Comparison of ENCODE assay signal across 8 cellular contexts in the genomic region with DNA sequence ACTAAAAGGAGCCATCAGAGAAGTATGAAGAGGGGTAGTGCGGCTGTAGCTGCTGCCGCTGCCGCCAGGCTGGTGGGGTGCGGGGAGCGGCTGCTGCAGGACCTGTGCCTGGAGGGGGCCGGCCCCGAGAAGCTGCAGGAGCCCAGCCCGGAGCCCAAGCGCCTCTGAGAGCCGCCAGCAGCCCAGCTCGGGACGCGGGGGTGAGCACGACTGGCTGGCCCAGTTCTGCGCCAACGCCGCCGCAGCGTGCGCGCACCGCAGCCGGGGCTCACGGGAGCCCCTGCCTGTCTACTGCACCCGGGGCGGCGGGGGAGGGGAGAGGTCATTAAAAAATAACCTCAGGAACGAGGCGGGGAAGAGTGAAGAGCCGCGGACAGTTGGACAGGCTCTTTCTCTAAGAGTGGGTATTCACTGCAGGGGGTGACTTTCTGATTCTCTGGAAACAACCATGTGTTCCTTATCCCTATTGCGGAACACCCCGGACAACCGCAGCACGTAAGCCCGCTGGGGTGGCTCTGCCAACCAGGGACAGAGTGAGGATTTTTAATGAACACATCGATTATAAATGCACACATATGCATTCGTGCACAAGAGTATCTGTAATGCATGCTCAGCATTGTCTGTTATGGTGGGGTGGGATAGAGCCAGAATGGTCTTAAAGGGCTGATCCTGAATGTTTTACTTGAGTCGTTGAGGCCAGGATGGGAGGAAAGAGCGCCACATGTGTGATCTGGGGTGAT. TPM values are rescaled to one million over a fixed set of nuclear protein-coding genes. Genes with fewer than 3 reads are reported as not detected.
DNase-seq lines count a peak whose midpoint lies in the region; ATAC-seq and TF ChIP-seq lines count a peak whose summit lies in the region.

No MANE protein-coding gene starts in this region.

- H3K27me3 Mint-ChIP-seq in activated CD4-positive, alpha-beta T cell treated with anti-CD3 and anti-CD28 coated beads, Interleukin-2, amount 10 ng/mL, durations not matched to agents 24 days and 14 days: peaks cover 46% of the 10 kb centered on the region

- TF ChIP-seq CTCF in osteoblast (IDR thresholded peaks at IDR 0.05; ENCODE audit: extremely low read depth, low read depth, low read length): no peak

- H3K27ac Mint-ChIP-seq in activated CD4-positive, alpha-beta T cell treated with anti-CD3 and anti-CD28 coated beads, Interleukin-2, amount 10 ng/mL, durations not matched to agents 24 days and 14 days: no peak overlapping the region

- H3K79me2 ChIP-seq in osteoblast (ENCODE audit: insufficient read depth, low read length): no peaks in the 10 kb centered on the region

- H3K4me1 ChIP-seq in osteoblast (ENCODE audit: insufficient read depth, low read length): no peaks in the 10 kb centered on the region

- no peaks in the 10 kb centered on the region for H3K36me3 Mint-ChIP-seq in activated CD4-positive, alpha-beta T cell treated with anti-CD3 and anti-CD28 coated beads, Interleukin-2, amount 10 ng/mL, durations not matched to agents 24 days and 14 days (ENCODE audit: low read depth)

- H3K27ac ChIP-seq in osteoblast (ENCODE audit: low read depth, low read length): no peak overlapping the region

- DNase-seq in activated CD4-positive, alpha-beta T cell treated with anti-CD3 and anti-CD28 coated beads, Interleukin-2, amount 10 ng/mL, durations not matched to agents 24 days and 14 days: peak; percentile 61
- no peak for DNase-seq in activated CD4-positive, alpha-beta T cell treated with anti-CD3 and anti-CD28 coated beads for 4 hours
- peak; percentile 24 for DNase-seq in activated CD8-positive, alpha-beta memory T cell treated with anti-CD3 and anti-CD28 coated beads, Interleukin-2, amount 50 U/mL, for 4 hours
- DNase-seq in globus pallidus (ENCODE audit: low spot score) (peak; percentile 45), osteoblast (ENCODE audit: insufficient read length, low spot score, missing footprints) (no peak), AML-193 (lab: John Stamatoyannopoulos, UW) (no peak)

- H3K9me3 ChIP-seq in osteoblast (ENCODE audit: low read depth, low read length): no peaks in the 10 kb centered on the region

- H2AFZ ChIP-seq in osteoblast (ENCODE audit: low read length): no peak overlapping the region

- no peaks in the 10 kb centered on the region for H3K27me3 ChIP-seq in osteoblast (ENCODE audit: insufficient read depth, low read length)

- no peaks in the 10 kb centered on the region for H3K9me3 Mint-ChIP-seq in activated CD4-positive, alpha-beta T cell treated with anti-CD3 and anti-CD28 coated beads, Interleukin-2, amount 10 ng/mL, durations not matched to agents 24 days and 14 days

- H4K20me1 ChIP-seq in osteoblast (ENCODE audit: insufficient read depth, low read length): no peaks in the 10 kb centered on the region

- H3K36me3 ChIP-seq in osteoblast (ENCODE audit: insufficient read depth, low read length): no peaks in the 10 kb centered on the region

- intact Hi-C loops in activated CD4-positive, alpha-beta T cell treated with anti-CD3 and anti-CD28 coated beads, Interleukin-2, amount 10 ng/mL, durations not matched to agents 24 days and 14 days (cut with micrococcal nuclease): loop anchor here (5.0 kb wide), 1 partner anchor 35 kb away; no protein-coding TSS in a partner anchor

- H3K4me3 ChIP-seq in osteoblast (ENCODE audit: insufficient read depth, low read length): peak overlapping the region; percentile 12

- peak; percentile 42 for ATAC-seq in HG03066 (IDR thresholded peaks at IDR 0.05; ENCODE audit: low read depth, unreplicated experiment)
- no peak for ATAC-seq in GM18870 (IDR thresholded peaks at IDR 0.05; ENCODE audit: unreplicated experiment)

- peak overlapping the region; percentile 84 for H3K4me3 Mint-ChIP-seq in activated CD4-positive, alpha-beta T cell treated with anti-CD3 and anti-CD28 coated beads, Interleukin-2, amount 10 ng/mL, durations not matched to agents 24 days and 14 days

- peaks cover 12% of the 10 kb centered on the region for H3K4me1 Mint-ChIP-seq in activated CD4-positive, alpha-beta T cell treated with anti-CD3 and anti-CD28 coated beads, Interleukin-2, amount 10 ng/mL, durations not matched to agents 24 days and 14 days

- H3K4me2 ChIP-seq in osteoblast (ENCODE audit: insufficient read depth, low read length): peak overlapping the region; percentile 34

RNA-seq across cellular contexts. Expression of a gene that starts 0.5 kb away (rescaled TPM):
- total RNA-seq in activated CD4-positive, alpha-beta T cell treated with anti-CD3 and anti-CD28 coated beads, Interleukin-2, amount 10 ng/mL, durations not matched to agents 24 days and 14 days: 1.4 and 2.0 TPM in 2 replicates
- 0.36 and 0.88 TPM in 2 replicates for total RNA-seq in osteoblast

RNA-seq across cellular contexts. Expression of a gene that starts 41.2 kb away (rescaled TPM):
- total RNA-seq in activated CD4-positive, alpha-beta T cell treated with anti-CD3 and anti-CD28 coated beads, Interleukin-2, amount 10 ng/mL, durations not matched to agents 24 days and 14 days: 17.2 and 19.1 TPM in 2 replicates
- total RNA-seq in osteoblast: 11.5 and 13.4 TPM in 2 replicates

Comparison
In these comparisons a context has a peak if more than half of its experiments do, and no peak if none do; other contexts are left out.
1. DNase-seq: peak in activated CD4-positive, alpha-beta T cell treated with anti-CD3 and anti-CD28 coated beads, Interleukin-2, amount 10 ng/mL, durations not matched to agents 24 days and 14 days (single experiment), activated CD8-positive, alpha-beta memory T cell treated with anti-CD3 and anti-CD28 coated beads, Interleukin-2, amount 50 U/mL, for 4 hours (single experiment) and globus pallidus (single experiment); none in activated CD4-positive, alpha-beta T cell treated with anti-CD3 and anti-CD28 coated beads for 4 hours (0 of 2), osteoblast (single experiment) and AML-193 (0 of 2).